ENCODE assay signal across 20 cellular contexts in the genomic region with DNA sequence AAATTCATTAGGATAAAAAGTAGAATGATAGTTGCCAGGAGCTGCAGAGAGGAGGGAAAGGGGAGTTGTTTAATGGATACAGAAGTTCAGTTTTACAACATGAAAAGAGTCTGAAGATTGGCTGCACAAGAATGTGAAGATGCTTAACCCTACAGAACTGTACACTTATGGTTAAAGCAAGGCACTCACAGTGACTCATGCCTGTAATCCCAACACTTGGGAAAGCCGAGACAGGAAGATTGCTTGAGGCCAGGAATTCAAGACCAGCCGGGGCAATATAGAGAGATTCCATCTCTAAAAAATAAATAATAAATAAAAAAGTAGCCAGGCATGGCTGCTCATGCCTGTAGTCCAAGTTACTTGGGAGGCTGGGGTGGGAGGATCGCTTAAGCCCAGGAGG.
A peak's percentile ranks its signal among the peaks of the same experiment; 100 is the strongest.
DNase-seq lines count a peak whose midpoint lies in the region; ATAC-seq and TF ChIP-seq lines count a peak whose summit lies in the region.
"Had no signal": no experiment of that assay in that cellular context is flagged by ENCODE, and none has a peak within 500 bp of the region (broad histone marks: within the 10 kb centered on the region; RNA-seq: fewer than 3 reads in every experiment).

No MANE protein-coding gene starts in this region.

- H3K36me3 ChIP-seq in brain microvascular endothelial cell (replicated peaks) (no peaks in the 10 kb centered on the region), OCI-LY7 (ENCODE audit: insufficient read depth, low read length) (no peaks in the 10 kb centered on the region), stomach (peaks cover 0 to 11% (median 2%) of the 10 kb centered on the region in 4 donors)

- no peak for ATAC-seq in activated naive CD8-positive, alpha-beta T cell treated with anti-CD3 and anti-CD28 coated beads, Interleukin-2, amount 50 U/mL, for 24 hours
- ATAC-seq: A549, Right ventricle myocardium inferior had no signal

- DNase-seq in EL = peak; percentile 64
- DNase-seq in LHCN-M2 (ENCODE audit: low read depth) = peak; percentile 39
- peak; percentile 11 for DNase-seq in brain microvascular endothelial cell
- DNase-seq in foreskin fibroblast = peak; percentile 26 to 54
- no peak for DNase-seq in activated naive CD8-positive, alpha-beta T cell treated with anti-CD3 and anti-CD28 coated beads, Interleukin-2, amount 50 U/mL, for 24 hours
- no peak for DNase-seq in OCI-LY7 (ENCODE audit: low spot score)
- no peak for DNase-seq in activated CD4-positive, alpha-beta memory T cell treated with anti-CD3 and anti-CD28 coated beads, Interleukin-2, amount 10 ng/mL, durations not matched to agents 7 days and 5 days
- no peak for DNase-seq in stomach
- DNase-seq: DMS 273 treated with DMSO at 0.1 percent for 48 hours, MV-4-11, NCI-H1417 treated with DMSO at 0.1 percent for 48 hours, NCI-H2029, NCI-H2171 treated with DMSO at 0.1 percent for 48 hours, NCI-H510A, NCI-H774, PC-9 had no signal

- H3K4me1 ChIP-seq in OCI-LY7 (ENCODE audit: insufficient read depth, low read length, poor library complexity, severe bottlenecking) = no peaks in the 10 kb centered on the region
- H3K4me1 ChIP-seq in stomach = peaks cover 0 to 6% (median 0%) of the 10 kb centered on the region in 4 donors
- H3K4me1 ChIP-seq: BLaER1 treated with 17β-estradiol and CSF1 and Interleukin-3, amounts not matched to agents 10 nM and 100 nM had no signal

- H3K79me2 ChIP-seq in OCI-LY7 (ENCODE audit: insufficient read depth, low read depth, low read length) = no peaks in the 10 kb centered on the region

- H3K27ac ChIP-seq in brain microvascular endothelial cell = no peak overlapping the region
- no peak overlapping the region for H3K27ac ChIP-seq in OCI-LY7 (ENCODE audit: low read depth, low read length, poor library complexity, severe bottlenecking)
- no peak overlapping the region for H3K27ac ChIP-seq in stomach
- H3K27ac ChIP-seq: A549; BLaER1 treated with 17β-estradiol and CSF1 and Interleukin-3, amounts not matched to agents 10 nM and 100 nM; PC-9; SK-N-MC had no signal

- no peaks in the 10 kb centered on the region for H3K9me3 Mint-ChIP-seq in activated naive CD8-positive, alpha-beta T cell treated with anti-CD3 and anti-CD28 coated beads, Interleukin-2, amount 50 U/mL, for 24 hours
- no peaks in the 10 kb centered on the region for H3K9me3 Mint-ChIP-seq in activated CD4-positive, alpha-beta memory T cell treated with anti-CD3 and anti-CD28 coated beads, Interleukin-2, amount 10 ng/mL, durations not matched to agents 7 days and 5 days

- no peak for TF ChIP-seq POLR2A in stomach (IDR thresholded peaks at IDR 0.05)

- intact Hi-C loops in OCI-LY7 (cut with micrococcal nuclease; ENCODE audit: unreplicated experiment) (no loop called here), stomach (cut with DNase I; ENCODE audit: low total_unique reads) (no loop called here)

- no peak overlapping the region for H3K4me3 ChIP-seq in brain microvascular endothelial cell (ENCODE audit: low read depth, low read length)
- H3K4me3 ChIP-seq in foreskin fibroblast (ENCODE audit: low read depth in 1 of 2, low read length in 2 of 2) = no peak overlapping the region
- H3K4me3 ChIP-seq in OCI-LY7 (ENCODE audit: low read depth, low read length, poor library complexity, severe bottlenecking) = no peak overlapping the region
- no peak overlapping the region for H3K4me3 ChIP-seq in stomach
- H3K4me3 ChIP-seq: A549; BLaER1 treated with 17β-estradiol and CSF1 and Interleukin-3, amounts not matched to agents 10 nM and 100 nM; PC-9; SK-N-MC had no signal

- 89 to 97% (median 94%) methylated on average over 3 of the region's 3 CpGs for WGBS in stomach, 5 donors

- no peak overlapping the region for H3K27ac Mint-ChIP-seq in activated naive CD8-positive, alpha-beta T cell treated with anti-CD3 and anti-CD28 coated beads, Interleukin-2, amount 50 U/mL, for 24 hours
- no peak overlapping the region for H3K27ac Mint-ChIP-seq in activated CD4-positive, alpha-beta memory T cell treated with anti-CD3 and anti-CD28 coated beads, Interleukin-2, amount 10 ng/mL, durations not matched to agents 7 days and 5 days

- H4K20me1 ChIP-seq in OCI-LY7 (ENCODE audit: insufficient read depth, low read length) = no peaks in the 10 kb centered on the region
- H4K20me1 ChIP-seq: BLaER1 treated with 17β-estradiol and CSF1 and Interleukin-3, amounts not matched to agents 10 nM and 100 nM had no signal

- in situ Hi-C loops in brain microvascular endothelial cell (cut with HindIII; ENCODE audit: low pct_ligation_motif_present, low sequenced_read_pairs) = no loop called here

- TF ChIP-seq EP300 in stomach (IDR thresholded peaks at IDR 0.05) = no peak

- TF ChIP-seq CTCF in brain microvascular endothelial cell (IDR thresholded peaks at IDR 0.05; ENCODE audit: low read depth, low read length, missing control alignments) (no peak), foreskin fibroblast (IDR thresholded peaks at IDR 0.05; ENCODE audit: low read depth, low read length) (no peak), OCI-LY7 (conservative IDR thresholded peaks at IDR 0.05; ENCODE audit: low read length) (no peak), stomach (IDR thresholded peaks at IDR 0.05) (no peak)

- no peak overlapping the region for H2AFZ ChIP-seq in OCI-LY7 (ENCODE audit: low read length)
- H2AFZ ChIP-seq: PC-9 had no signal

- H3K36me3 Mint-ChIP-seq in activated naive CD8-positive, alpha-beta T cell treated with anti-CD3 and anti-CD28 coated beads, Interleukin-2, amount 50 U/mL, for 24 hours (ENCODE audit: low read depth) = peaks cover 15% of the 10 kb centered on the region
- H3K36me3 Mint-ChIP-seq in activated CD4-positive, alpha-beta memory T cell treated with anti-CD3 and anti-CD28 coated beads, Interleukin-2, amount 10 ng/mL, durations not matched to agents 7 days and 5 days (ENCODE audit: low read depth) = no peaks in the 10 kb centered on the region

- CTCF ChIA-PET in OCI-LY7 (lab: Charles Lee; ENCODE audit: unreplicated experiment) = no interaction called here
- CTCF ChIA-PET in activated CD4-positive, alpha-beta memory T cell treated with anti-CD3 and anti-CD28 coated beads, Interleukin-2, amount 10 ng/mL, durations not matched to agents 7 days and 5 days (lab: Charles Lee) = no interaction called here

- H3K4me2 ChIP-seq in OCI-LY7 (ENCODE audit: low read length) = no peak overlapping the region
- H3K4me2 ChIP-seq: A549; BLaER1 treated with 17β-estradiol and CSF1 and Interleukin-3, amounts not matched to agents 10 nM and 100 nM; PC-9 had no signal

- no peaks in the 10 kb centered on the region for H3K4me1 Mint-ChIP-seq in activated naive CD8-positive, alpha-beta T cell treated with anti-CD3 and anti-CD28 coated beads, Interleukin-2, amount 50 U/mL, for 24 hours
- H3K4me1 Mint-ChIP-seq in activated CD4-positive, alpha-beta memory T cell treated with anti-CD3 and anti-CD28 coated beads, Interleukin-2, amount 10 ng/mL, durations not matched to agents 7 days and 5 days = no peaks in the 10 kb centered on the region

- H3K27me3 ChIP-seq in brain microvascular endothelial cell (replicated peaks) = no peaks in the 10 kb centered on the region
- H3K27me3 ChIP-seq in stomach = no peaks in the 10 kb centered on the region
- H3K27me3 ChIP-seq: BLaER1 treated with 17β-estradiol and CSF1 and Interleukin-3, amounts not matched to agents 10 nM and 100 nM had no signal

- no peak overlapping the region for H3K4me3 Mint-ChIP-seq in activated naive CD8-positive, alpha-beta T cell treated with anti-CD3 and anti-CD28 coated beads, Interleukin-2, amount 50 U/mL, for 24 hours
- H3K4me3 Mint-ChIP-seq in activated CD4-positive, alpha-beta memory T cell treated with anti-CD3 and anti-CD28 coated beads, Interleukin-2, amount 10 ng/mL, durations not matched to agents 7 days and 5 days = no peak overlapping the region

- no peaks in the 10 kb centered on the region for H3K9me2 ChIP-seq in OCI-LY7 (ENCODE audit: insufficient read depth, low read length)

- no TSS peak for BruUV-seq in OCI-LY7 (replicated peaks; lab: Mats Ljungman, UMichigan)

- H3K9me3 ChIP-seq in OCI-LY7 (ENCODE audit: low read length) = no peaks in the 10 kb centered on the region
- H3K9me3 ChIP-seq in stomach = no peaks in the 10 kb centered on the region

- POLR2A ChIA-PET in OCI-LY7 (lab: Charles Lee) = no interaction called here
- POLR2A ChIA-PET in activated CD4-positive, alpha-beta memory T cell treated with anti-CD3 and anti-CD28 coated beads, Interleukin-2, amount 10 ng/mL, durations not matched to agents 7 days and 5 days (lab: Charles Lee) = no interaction called here

- no peaks in the 10 kb centered on the region for H3K27me3 Mint-ChIP-seq in activated naive CD8-positive, alpha-beta T cell treated with anti-CD3 and anti-CD28 coated beads, Interleukin-2, amount 50 U/mL, for 24 hours
- H3K27me3 Mint-ChIP-seq in activated CD4-positive, alpha-beta memory T cell treated with anti-CD3 and anti-CD28 coated beads, Interleukin-2, amount 10 ng/mL, durations not matched to agents 7 days and 5 days = no peaks in the 10 kb centered on the region

Comparison
In these comparisons a context has a peak if more than half of its experiments do, and no peak if none do; other contexts are left out.
1. DNase-seq: peak in EL (single experiment), LHCN-M2 (single experiment), brain microvascular endothelial cell (single experiment) and foreskin fibroblast (2 of 2); none in activated naive CD8-positive, alpha-beta T cell treated with anti-CD3 and anti-CD28 coated beads, Interleukin-2, amount 50 U/mL, for 24 hours (single experiment), OCI-LY7 (single experiment), activated CD4-positive, alpha-beta memory T cell treated with anti-CD3 and anti-CD28 coated beads, Interleukin-2, amount 10 ng/mL, durations not matched to agents 7 days and 5 days (single experiment) and stomach (single experiment).